In the genomic region with DNA sequence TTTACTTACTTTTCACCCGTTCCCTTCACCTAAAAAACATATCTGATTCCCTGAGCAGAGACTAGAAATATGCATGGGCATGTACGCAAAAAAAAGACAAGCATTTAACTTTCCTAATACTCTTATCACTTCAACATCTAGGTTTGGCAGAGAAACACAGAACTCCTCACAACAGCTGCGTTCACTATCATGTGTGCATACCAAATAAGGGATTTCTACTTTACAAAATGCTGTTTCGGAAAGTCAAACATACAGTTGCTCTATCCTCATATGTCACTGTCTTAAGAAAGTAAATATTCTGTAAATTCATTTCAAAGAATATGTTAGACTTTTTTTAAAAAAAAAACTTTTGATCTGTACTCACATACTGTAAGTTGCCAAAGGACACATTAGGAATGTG, we compare ENCODE assay signal across 2 cellular contexts.
TF ChIP-seq lines count a peak whose summit lies in the region.

No MANE protein-coding gene starts in this region.

TF ChIP-seq in SK-N-SH, 30 proteins besides CTCF, POLR2A, EP300 and RAD21:
- TF ChIP-seq, protein P1, sequence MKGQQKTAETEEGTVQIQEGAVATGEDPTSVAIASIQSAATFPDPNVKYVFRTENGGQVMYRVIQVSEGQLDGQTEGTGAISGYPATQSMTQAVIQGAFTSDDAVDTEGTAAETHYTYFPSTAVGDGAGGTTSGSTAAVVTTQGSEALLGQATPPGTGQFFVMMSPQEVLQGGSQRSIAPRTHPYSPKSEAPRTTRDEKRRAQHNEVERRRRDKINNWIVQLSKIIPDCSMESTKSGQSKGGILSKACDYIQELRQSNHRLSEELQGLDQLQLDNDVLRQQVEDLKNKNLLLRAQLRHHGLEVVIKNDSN (IDR thresholded peaks at IDR 0.05; ENCODE audit: borderline replicate concordance, low read depth), result no peak
- 0 out of 2 replicates have a peak, but pooled peaks have one; percentile 11 for TF ChIP-seq RCOR1 (IDR thresholded peaks at IDR 0.05; ENCODE audit: low read length)
TF ChIP-seq in SK-N-SH: peak in this region for 1.

TF ChIP-seq in SK-N-SH treated with all-trans-retinoic acid at 6 μM for 48 hours, 23 proteins besides CTCF, POLR2A, EP300 and RAD21 (continued from another document):
- TF ChIP-seq, protein P2, sequence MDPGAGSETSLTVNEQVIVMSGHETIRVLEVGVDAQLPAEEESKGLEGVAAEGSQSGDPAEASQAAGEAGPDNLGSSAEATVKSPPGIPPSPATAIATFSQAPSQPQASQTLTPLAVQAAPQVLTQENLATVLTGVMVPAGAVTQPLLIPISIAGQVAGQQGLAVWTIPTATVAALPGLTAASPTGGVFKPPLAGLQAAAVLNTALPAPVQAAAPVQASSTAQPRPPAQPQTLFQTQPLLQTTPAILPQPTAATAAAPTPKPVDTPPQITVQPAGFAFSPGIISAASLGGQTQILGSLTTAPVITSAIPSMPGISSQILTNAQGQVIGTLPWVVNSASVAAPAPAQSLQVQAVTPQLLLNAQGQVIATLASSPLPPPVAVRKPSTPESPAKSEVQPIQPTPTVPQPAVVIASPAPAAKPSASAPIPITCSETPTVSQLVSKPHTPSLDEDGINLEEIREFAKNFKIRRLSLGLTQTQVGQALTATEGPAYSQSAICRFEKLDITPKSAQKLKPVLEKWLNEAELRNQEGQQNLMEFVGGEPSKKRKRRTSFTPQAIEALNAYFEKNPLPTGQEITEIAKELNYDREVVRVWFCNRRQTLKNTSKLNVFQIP (CRISPR knock-in tag; IDR thresholded peaks at IDR 0.05; ENCODE audit: borderline replicate concordance, low read depth), result no peak
- TF ChIP-seq, protein P3, sequence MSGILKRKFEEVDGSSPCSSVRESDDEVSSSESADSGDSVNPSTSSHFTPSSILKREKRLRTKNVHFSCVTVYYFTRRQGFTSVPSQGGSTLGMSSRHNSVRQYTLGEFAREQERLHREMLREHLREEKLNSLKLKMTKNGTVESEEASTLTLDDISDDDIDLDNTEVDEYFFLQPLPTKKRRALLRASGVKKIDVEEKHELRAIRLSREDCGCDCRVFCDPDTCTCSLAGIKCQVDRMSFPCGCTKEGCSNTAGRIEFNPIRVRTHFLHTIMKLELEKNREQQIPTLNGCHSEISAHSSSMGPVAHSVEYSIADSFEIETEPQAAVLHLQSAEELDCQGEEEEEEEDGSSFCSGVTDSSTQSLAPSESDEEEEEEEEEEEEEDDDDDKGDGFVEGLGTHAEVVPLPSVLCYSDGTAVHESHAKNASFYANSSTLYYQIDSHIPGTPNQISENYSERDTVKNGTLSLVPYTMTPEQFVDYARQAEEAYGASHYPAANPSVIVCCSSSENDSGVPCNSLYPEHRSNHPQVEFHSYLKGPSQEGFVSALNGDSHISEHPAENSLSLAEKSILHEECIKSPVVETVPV (CRISPR knock-in tag; IDR thresholded peaks at IDR 0.05), result no peak
- TF ChIP-seq RARB (CRISPR knock-in tag; IDR thresholded peaks at IDR 0.05), result no peak
- TF ChIP-seq TCF4 (CRISPR knock-in tag; IDR thresholded peaks at IDR 0.05; ENCODE audit: borderline replicate concordance), result no peak
- no peak for TF ChIP-seq GLIS3 (CRISPR knock-in tag; IDR thresholded peaks at IDR 0.05)
- no peak for TF ChIP-seq PPARA (CRISPR knock-in tag; IDR thresholded peaks at IDR 0.05; ENCODE audit: borderline replicate concordance)
- no peak for TF ChIP-seq ZNF70 (CRISPR knock-in tag; IDR thresholded peaks at IDR 0.05)
- TF ChIP-seq ESRRG (CRISPR knock-in tag; IDR thresholded peaks at IDR 0.05), result no peak
- TF ChIP-seq ZFP3 (CRISPR knock-in tag; IDR thresholded peaks at IDR 0.05), result no peak
- TF ChIP-seq ISL1 (CRISPR knock-in tag; IDR thresholded peaks at IDR 0.05), result no peak
- TF ChIP-seq SNAI2 (CRISPR knock-in tag; IDR thresholded peaks at IDR 0.05), result no peak
- TF ChIP-seq ZC3H10 (CRISPR knock-in tag; IDR thresholded peaks at IDR 0.05), result no peak
- no peak for TF ChIP-seq ZNF8 (CRISPR knock-in tag; IDR thresholded peaks at IDR 0.05)
- TF ChIP-seq ZNF565 (CRISPR knock-in tag; conservative IDR thresholded peaks at IDR 0.05; ENCODE audit: low read depth), result no peak
- TF ChIP-seq, protein P4, sequence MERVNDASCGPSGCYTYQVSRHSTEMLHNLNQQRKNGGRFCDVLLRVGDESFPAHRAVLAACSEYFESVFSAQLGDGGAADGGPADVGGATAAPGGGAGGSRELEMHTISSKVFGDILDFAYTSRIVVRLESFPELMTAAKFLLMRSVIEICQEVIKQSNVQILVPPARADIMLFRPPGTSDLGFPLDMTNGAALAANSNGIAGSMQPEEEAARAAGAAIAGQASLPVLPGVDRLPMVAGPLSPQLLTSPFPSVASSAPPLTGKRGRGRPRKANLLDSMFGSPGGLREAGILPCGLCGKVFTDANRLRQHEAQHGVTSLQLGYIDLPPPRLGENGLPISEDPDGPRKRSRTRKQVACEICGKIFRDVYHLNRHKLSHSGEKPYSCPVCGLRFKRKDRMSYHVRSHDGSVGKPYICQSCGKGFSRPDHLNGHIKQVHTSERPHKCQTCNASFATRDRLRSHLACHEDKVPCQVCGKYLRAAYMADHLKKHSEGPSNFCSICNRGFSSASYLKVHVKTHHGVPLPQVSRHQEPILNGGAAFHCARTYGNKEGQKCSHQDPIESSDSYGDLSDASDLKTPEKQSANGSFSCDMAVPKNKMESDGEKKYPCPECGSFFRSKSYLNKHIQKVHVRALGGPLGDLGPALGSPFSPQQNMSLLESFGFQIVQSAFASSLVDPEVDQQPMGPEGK (CRISPR knock-in tag; IDR thresholded peaks at IDR 0.05; ENCODE audit: borderline replicate concordance), result no peak
- no peak for TF ChIP-seq TOX (CRISPR knock-in tag; IDR thresholded peaks at IDR 0.05; ENCODE audit: borderline replicate concordance)
- no peak for TF ChIP-seq ARNTL (CRISPR knock-in tag; IDR thresholded peaks at IDR 0.05; ENCODE audit: borderline replicate concordance, low read depth)
